In genomic region chr4:42673084-42673429, GRCh38 we compare ENCODE assay signal across 10 cellular contexts. TPM values are rescaled to one million over a fixed set of nuclear protein-coding genes. Genes with fewer than 3 reads are reported as not detected.
DNase-seq lines count a peak whose midpoint lies in the region; ATAC-seq and TF ChIP-seq lines count a peak whose summit lies in the region.
"Had no signal": no experiment of that assay in that cellular context is flagged by ENCODE, and none has a peak within 500 bp of the region (broad histone marks: within the 10 kb centered on the region; RNA-seq: fewer than 3 reads in every experiment).

No MANE protein-coding gene starts in this region.

- peaks cover 33% of the 10 kb centered on the region for H3K4me1 Mint-ChIP-seq in activated CD4-positive, alpha-beta T cell treated with anti-CD3 and anti-CD28 coated beads, Interleukin-2, amount 10 ng/mL, durations not matched to agents 24 days and 14 days
- H3K4me1 Mint-ChIP-seq in stimulated activated naive B cell treated with anti-CD40 and anti-IgM and Interleukin-4, amounts not matched to agents 10 μg/mL and 1 μg/mL and 100 μg/mL, for 72 hours = peaks cover 9 to 20% of the 10 kb centered on the region in 2 donors

- peak overlapping the region; percentile 88 for H3K27ac Mint-ChIP-seq in activated CD4-positive, alpha-beta T cell treated with anti-CD3 and anti-CD28 coated beads, Interleukin-2, amount 10 ng/mL, durations not matched to agents 24 days and 14 days
- H3K27ac Mint-ChIP-seq in stimulated activated naive B cell treated with anti-CD40 and anti-IgM and Interleukin-4, amounts not matched to agents 10 μg/mL and 1 μg/mL and 100 μg/mL, for 72 hours = no peak overlapping the region

- DNase-seq in activated CD4-positive, alpha-beta T cell treated with anti-CD3 and anti-CD28 coated beads, Interleukin-2, amount 10 ng/mL, durations not matched to agents 24 days and 14 days = no peak
- no peak for DNase-seq in activated CD4-positive, alpha-beta T cell treated with anti-CD3 and anti-CD28 coated beads, Interleukin-2, amount 50 U/mL, for 1 hour
- DNase-seq in T1000 (lab: John Stamatoyannopoulos, UW) (peak; percentile 17), heart left ventricle (peak in 4 of 5 donors; percentile 28 to 71 (median 51)), NCI-H748 (lab: John Stamatoyannopoulos, UW; ENCODE audit: unreplicated experiment) (no peak), foreskin fibroblast (no peak)
- peak; percentile 11 for DNase-seq in stimulated activated naive B cell treated with anti-CD40 and anti-IgM and Interleukin-4, amounts not matched to agents 10 μg/mL and 1 μg/mL and 100 μg/mL, for 72 hours
- DNase-seq: glutamatergic neuron; NK-92 treated with Interleukin-12 subunit alpha and Interleukin-12 subunit beta, amount 100 ng/mL, for 24 hours had no signal

- H3K9me3 Mint-ChIP-seq in activated CD4-positive, alpha-beta T cell treated with anti-CD3 and anti-CD28 coated beads, Interleukin-2, amount 10 ng/mL, durations not matched to agents 24 days and 14 days = peaks cover 10% of the 10 kb centered on the region
- H3K9me3 Mint-ChIP-seq in stimulated activated naive B cell treated with anti-CD40 and anti-IgM and Interleukin-4, amounts not matched to agents 10 μg/mL and 1 μg/mL and 100 μg/mL, for 72 hours = peaks cover 0 to 2% of the 10 kb centered on the region in 2 donors

- no peaks in the 10 kb centered on the region for H3K27me3 Mint-ChIP-seq in activated CD4-positive, alpha-beta T cell treated with anti-CD3 and anti-CD28 coated beads, Interleukin-2, amount 10 ng/mL, durations not matched to agents 24 days and 14 days
- H3K27me3 Mint-ChIP-seq in stimulated activated naive B cell treated with anti-CD40 and anti-IgM and Interleukin-4, amounts not matched to agents 10 μg/mL and 1 μg/mL and 100 μg/mL, for 72 hours = peaks cover 0 to 4% of the 10 kb centered on the region in 2 donors

- intact Hi-C loops in activated CD4-positive, alpha-beta T cell treated with anti-CD3 and anti-CD28 coated beads, Interleukin-2, amount 10 ng/mL, durations not matched to agents 24 days and 14 days (cut with micrococcal nuclease) = loop anchor here (2.0 kb wide), 1 partner anchor 32 kb away; no protein-coding TSS in a partner anchor
- intact Hi-C loops in heart left ventricle (cut with DNase I) = loop anchor here in 1 of 10 donors (5.0 kb wide), 1 partner anchor 101 kb away; no protein-coding TSS in a partner anchor

- TF ChIP-seq CTCF in heart left ventricle (IDR thresholded peaks at IDR 0.05) (no peak), foreskin fibroblast (IDR thresholded peaks at IDR 0.05; ENCODE audit: low read depth, low read length) (no peak)

- no peaks in the 10 kb centered on the region for H3K9me3 ChIP-seq in heart left ventricle

- peak overlapping the region in 8 of 12 donors; percentile 8 to 42 (median 38) for H3K27ac ChIP-seq in heart left ventricle

- peaks cover 5% of the 10 kb centered on the region for H3K36me3 Mint-ChIP-seq in activated CD4-positive, alpha-beta T cell treated with anti-CD3 and anti-CD28 coated beads, Interleukin-2, amount 10 ng/mL, durations not matched to agents 24 days and 14 days (ENCODE audit: low read depth)
- H3K36me3 Mint-ChIP-seq in stimulated activated naive B cell treated with anti-CD40 and anti-IgM and Interleukin-4, amounts not matched to agents 10 μg/mL and 1 μg/mL and 100 μg/mL, for 72 hours = no peaks in the 10 kb centered on the region

- H3K4me3 ChIP-seq in heart left ventricle = no peak overlapping the region
- no peak overlapping the region for H3K4me3 ChIP-seq in foreskin fibroblast (ENCODE audit: low read depth in 1 of 2, low read length in 2 of 2)

- peak; percentile 96 to 100 (median 99) for ATAC-seq in heart left ventricle
- peak; percentile 85 to 88 for ATAC-seq in stimulated activated naive B cell treated with anti-CD40 and anti-IgM and Interleukin-4, amounts not matched to agents 10 μg/mL and 1 μg/mL and 100 μg/mL, for 72 hours (replicated peaks)
- ATAC-seq in GM19035 (IDR thresholded peaks at IDR 0.05; ENCODE audit: unreplicated experiment) = no peak

- no peaks in the 10 kb centered on the region for H3K36me3 ChIP-seq in heart left ventricle

- 26 to 43% (median 40%) methylated on average over 2 of the region's 2 CpGs for WGBS in heart left ventricle, 4 donors

- no peaks in the 10 kb centered on the region for H3K27me3 ChIP-seq in heart left ventricle

- no peak for TF ChIP-seq POLR2A in heart left ventricle (IDR thresholded peaks at IDR 0.05)

- peak overlapping the region; percentile 54 for H3K4me3 Mint-ChIP-seq in activated CD4-positive, alpha-beta T cell treated with anti-CD3 and anti-CD28 coated beads, Interleukin-2, amount 10 ng/mL, durations not matched to agents 24 days and 14 days
- no peak overlapping the region for H3K4me3 Mint-ChIP-seq in stimulated activated naive B cell treated with anti-CD40 and anti-IgM and Interleukin-4, amounts not matched to agents 10 μg/mL and 1 μg/mL and 100 μg/mL, for 72 hours

- peaks cover 0 to 15% (median 5%) of the 10 kb centered on the region in 12 donors for H3K4me1 ChIP-seq in heart left ventricle

RNA-seq across cellular contexts. Expression of gene ATP8A1, which starts 16.2 kb away (rescaled TPM):
- total RNA-seq in activated CD4-positive, alpha-beta T cell treated with anti-CD3 and anti-CD28 coated beads, Interleukin-2, amount 10 ng/mL, durations not matched to agents 24 days and 14 days = 21.8 and 24.3 TPM in 2 replicates
- 10 to 100 TPM; 12.9 to 29.7 (median 16.6) TPM for total RNA-seq in heart left ventricle
- polyA plus RNA-seq in heart left ventricle = 1 to 10 TPM; 4.6 to 6.4 TPM

Comparison
In these comparisons a context has a peak if more than half of its experiments do, and no peak if none do; other contexts are left out.
1. DNase-seq: peak in T1000 (single experiment), heart left ventricle (4 of 5) and stimulated activated naive B cell treated with anti-CD40 and anti-IgM and Interleukin-4, amounts not matched to agents 10 μg/mL and 1 μg/mL and 100 μg/mL, for 72 hours (single experiment); none in activated CD4-positive, alpha-beta T cell treated with anti-CD3 and anti-CD28 coated beads, Interleukin-2, amount 10 ng/mL, durations not matched to agents 24 days and 14 days (single experiment), activated CD4-positive, alpha-beta T cell treated with anti-CD3 and anti-CD28 coated beads, Interleukin-2, amount 50 U/mL, for 1 hour (single experiment), NCI-H748 (single experiment) and foreskin fibroblast (0 of 2).